Comparison of ENCODE assay signal across 7 cellular contexts in the genomic region with DNA sequence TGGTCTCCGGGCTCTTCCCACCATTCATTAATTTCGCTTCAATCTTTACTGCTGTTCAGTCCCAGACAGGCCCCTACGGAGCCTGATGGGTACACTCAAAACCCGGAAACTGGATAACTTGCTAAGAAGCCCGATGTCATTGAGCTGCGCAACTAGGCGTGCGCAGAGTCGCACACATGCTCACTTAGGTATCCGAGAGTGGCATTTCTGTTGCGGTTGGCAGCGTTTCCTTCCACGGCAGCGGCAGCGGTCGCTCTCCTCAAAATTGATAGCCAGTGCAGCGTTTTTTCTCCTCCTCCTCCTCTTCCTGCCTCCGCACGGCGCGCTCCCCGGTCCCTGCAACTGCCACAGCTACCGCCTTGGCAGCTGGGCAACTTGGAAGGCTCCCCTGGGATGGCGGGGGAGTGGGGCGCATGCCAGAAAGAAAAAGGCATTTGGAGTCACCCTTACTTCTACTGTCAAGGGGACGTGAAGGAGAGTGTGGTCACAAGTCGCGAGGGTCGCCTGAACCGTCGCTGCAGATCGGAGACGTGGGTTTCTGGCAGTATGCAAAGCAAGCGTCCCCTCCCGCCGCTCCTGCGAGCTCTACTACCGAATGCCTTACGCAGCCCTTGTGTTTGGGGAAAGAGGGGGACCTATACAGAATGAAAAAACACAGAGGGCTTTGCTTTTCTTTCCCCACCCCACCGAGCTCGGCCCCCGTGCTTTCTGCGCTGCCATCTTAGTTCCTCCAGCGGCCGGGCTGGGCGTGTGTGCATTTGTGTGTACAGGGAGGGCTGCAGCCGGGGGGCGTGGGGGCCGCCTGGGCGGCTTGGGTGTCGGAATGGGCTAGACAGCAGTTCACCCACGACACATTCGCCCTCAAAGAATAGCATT. TPM values are rescaled to one million over a fixed set of nuclear protein-coding genes. Genes with fewer than 3 reads are reported as not detected.
DNase-seq lines count a peak whose midpoint lies in the region; ATAC-seq, FAIRE-seq and TF ChIP-seq lines count a peak whose summit lies in the region.

No MANE protein-coding gene starts in this region.

- FAIRE-seq in GM18507 (lab: Jason Lieb, UNC) = peak; percentile 98

- in situ Hi-C loops in astrocyte of the cerebellum (cut with HindIII; ENCODE audit: low sequenced_read_pairs) = no loop called here

- TF ChIP-seq CTCF in astrocyte of the cerebellum (IDR thresholded peaks at IDR 0.05; ENCODE audit: low read depth, low read length, missing control alignments) = no peak

- peak; percentile 48 for ATAC-seq in HG02973 (IDR thresholded peaks at IDR 0.05; ENCODE audit: unreplicated experiment)

- H3K4me3 ChIP-seq in astrocyte of the cerebellum (ENCODE audit: low read depth, low read length) = peak overlapping the region; percentile 89

- DNase-seq in GM18507 (ENCODE audit: extremely low spot score, insufficient read length, low read depth) = peak; percentile 71
- peak; percentile 88 to 92 for DNase-seq in NCI-H1930 (lab: John Stamatoyannopoulos, UW)
- peak; percentile 85 for DNase-seq in T-helper 22 cell (ENCODE audit: low read depth)
- peak; percentile 90 for DNase-seq in astrocyte of the cerebellum (ENCODE audit: low read depth)
- peak; percentile 85 to 94 for DNase-seq in hippocampal formation (lab: John Stamatoyannopoulos, UW)
- DNase-seq in renal cortical epithelial cell (ENCODE audit: low read depth) = peak; percentile 93

RNA-seq across cellular contexts. Expression of gene MYCBP2, which starts 2.5 kb away (rescaled TPM):
- 35.4 and 86.5 TPM in 2 replicates for total RNA-seq in renal cortical epithelial cell

Comparison
In these comparisons a context has a peak if more than half of its experiments do, and no peak if none do; other contexts are left out.
1. Peak in every context shown above with its lines: DNase-seq, ATAC-seq and H3K4me3 ChIP-seq.